ENCODE assay signal across 8 cellular contexts in genomic region chr15:41659855-41660234, GRCh38. TPM values are rescaled to one million over a fixed set of nuclear protein-coding genes. Genes with fewer than 3 reads are reported as not detected.
A peak's percentile ranks its signal among the peaks of the same experiment; 100 is the strongest.
DNase-seq lines count a peak whose midpoint lies in the region; ATAC-seq and TF ChIP-seq lines count a peak whose summit lies in the region.

No MANE protein-coding gene starts in this region.

- peak overlapping the region; percentile 59 to 63 for H3K4me3 ChIP-seq in gastroesophageal sphincter
- peak overlapping the region; percentile 38 to 50 for H3K4me3 ChIP-seq in prostate gland
- H3K4me3 ChIP-seq in MG63, result no peak overlapping the region

- POLR2A ChIA-PET in RWPE1 (lab: Yijun Ruan, JAX; ENCODE audit: low non-redundant PET), result interaction anchor here (0.6 to 0.9 kb wide), 3 partner anchors 13 to 38 kb away, joined by 3 to 5 read pairs (median 3); no protein-coding TSS in a partner anchor

- peaks cover 0 to 48% (median 9%) of the 10 kb centered on the region in 3 donors for H3K4me1 ChIP-seq in gastroesophageal sphincter
- no peaks in the 10 kb centered on the region for H3K4me1 ChIP-seq in prostate gland (replicated peaks)

- DNase-seq in RWPE1 (ENCODE audit: low spot score) (no peak), prostate gland (ENCODE audit: low spot score) (no peak), A172 (ENCODE audit: low spot score) (no peak), MG63 (no peak), left colon (no peak)

- TF ChIP-seq EP300 in gastroesophageal sphincter (IDR thresholded peaks at IDR 0.05), result no peak

- WGBS in gastroesophageal sphincter (ENCODE audit: low coverage in 1 of 2), 2 donors, result 2 to 17% methylated on average over 4 to 17 of the region's 21 CpGs
- WGBS in prostate gland, result 11% methylated on average over 21 of the region's 21 CpGs

- peak overlapping the region; percentile 97 for H3K27ac ChIP-seq in RWPE1
- H3K27ac ChIP-seq in gastroesophageal sphincter, result peak overlapping the region in 3 of 4 donors; percentile 83 to 88 (median 85)
- peak overlapping the region; percentile 75 to 82 for H3K27ac ChIP-seq in prostate gland

- ATAC-seq in GM19035 (IDR thresholded peaks at IDR 0.05; ENCODE audit: unreplicated experiment), result peak; percentile 1
- peak; percentile 0 for ATAC-seq in gastroesophageal sphincter
- no peak for ATAC-seq in left colon
- no peak for ATAC-seq in HG02623 (IDR thresholded peaks at IDR 0.05; ENCODE audit: unreplicated experiment)

- no peak for TF ChIP-seq CTCF in RWPE1 (conservative IDR thresholded peaks at IDR 0.05; ENCODE audit: low read depth)
- no peak for TF ChIP-seq CTCF in gastroesophageal sphincter (IDR thresholded peaks at IDR 0.05)
- TF ChIP-seq CTCF in prostate gland (IDR thresholded peaks at IDR 0.05), result no peak

- H3K9me3 ChIP-seq in gastroesophageal sphincter (no peaks in the 10 kb centered on the region), prostate gland (no peaks in the 10 kb centered on the region), MG63 (no peaks in the 10 kb centered on the region)

- intact Hi-C loops in prostate gland (cut with DNase I) (loop anchor here (5.0 kb wide), 1 partner anchor 38 kb away; no protein-coding TSS in a partner anchor), left colon (cut with DNase I, micrococcal nuclease) (no loop called here)

- H3K36me3 ChIP-seq in gastroesophageal sphincter (no peaks in the 10 kb centered on the region), prostate gland (no peaks in the 10 kb centered on the region), MG63 (no peaks in the 10 kb centered on the region)

- TF ChIP-seq POLR2A in gastroesophageal sphincter (IDR thresholded peaks at IDR 0.05) (no peak), prostate gland (IDR thresholded peaks at IDR 0.05) (no peak)

- CTCF ChIA-PET in RWPE1 (lab: Yijun Ruan, JAX), result interaction anchor here (0.6 to 1.5 kb wide), 5 partner anchors 59 to 214 kb away, joined by 3 to 7 read pairs (median 4); no protein-coding TSS in a partner anchor

- H3K27me3 ChIP-seq in gastroesophageal sphincter, result no peaks in the 10 kb centered on the region
- no peaks in the 10 kb centered on the region for H3K27me3 ChIP-seq in prostate gland (replicated peaks; ENCODE audit: insufficient read depth)
- H3K27me3 ChIP-seq in MG63, result no peaks in the 10 kb centered on the region

RNA-seq across cellular contexts. Expression of gene MGA, which starts 0.4 kb away (rescaled TPM):
- total RNA-seq in gastroesophageal sphincter, result 10 to 100 TPM; 29.4 to 59.2 (median 44.9) TPM
- total RNA-seq in prostate gland, result 10 to 100 TPM; 42.9 to 62.5 TPM
- total RNA-seq in A172 (2014; rRNA removed; shearing (Covaris generic)), result 21.9 and 33.3 TPM in 2 replicates
- 10.4 and 12.8 TPM in 2 replicates for total RNA-seq in MG63 (2014; rRNA removed; shearing (Covaris generic); ENCODE audit: low replicate concordance)
- total RNA-seq in left colon, result 10 to 100 TPM; 26.9 to 28.2 TPM

Comparison
In these comparisons a context has a peak if more than half of its experiments do, and no peak if none do; other contexts are left out.
1. ATAC-seq: peak in GM19035 (single experiment) and gastroesophageal sphincter (single experiment); none in left colon (single experiment) and HG02623 (single experiment).
2. Peak in every context shown above with its lines, with median percentiles within 50 percentile points of each other: H3K27ac ChIP-seq.